In genomic region chr7:47529405-47529804, GRCh38 we compare ENCODE assay signal across 19 cellular contexts. TPM values are rescaled to one million over a fixed set of nuclear protein-coding genes. Genes with fewer than 3 reads are reported as not detected.
DNase-seq lines count a peak whose midpoint lies in the region; ATAC-seq and TF ChIP-seq lines count a peak whose summit lies in the region.
"Had no signal": no experiment of that assay in that cellular context is flagged by ENCODE, and none has a peak within 500 bp of the region (broad histone marks: within the 10 kb centered on the region; RNA-seq: fewer than 3 reads in every experiment).

No MANE protein-coding gene starts in this region.

- H3K4me2 ChIP-seq in IMR-90 (ENCODE audit: low read depth, low read length): no peak overlapping the region
- no peak overlapping the region for H3K4me2 ChIP-seq in PC-9
- H3K4me2 ChIP-seq: BLaER1 treated with 17β-estradiol and CSF1 and Interleukin-3, amounts not matched to agents 10 nM and 100 nM; GM23338 had no signal

- H2AFZ ChIP-seq in IMR-90 (replicated peaks; ENCODE audit: low read length, poor library complexity) (no peak overlapping the region), PC-9 (no peak overlapping the region)
- H2AFZ ChIP-seq: GM23338 had no signal

- H3K9ac ChIP-seq in IMR-90 (ENCODE audit: low read depth, low read length): no peak overlapping the region
- H3K9ac ChIP-seq: BLaER1 treated with 17β-estradiol and CSF1 and Interleukin-3, amounts not matched to agents 10 nM and 100 nM had no signal

- H3K4me1 ChIP-seq in IMR-90 (ENCODE audit: control insufficient read depth, insufficient read depth, low read length) (no peaks in the 10 kb centered on the region; the same call in 1 of the 2 replicates), PC-9 (replicated peaks; ENCODE audit: insufficient read depth) (peaks cover 39% of the 10 kb centered on the region)

- H2AK5ac ChIP-seq in IMR-90 (ENCODE audit: low read depth, low read length): peak overlapping the region; percentile 7; the same call in 1 of the 2 replicates

- no peak overlapping the region for H3K4ac ChIP-seq in IMR-90 (ENCODE audit: low read depth, low read length)

- H3K18ac ChIP-seq in IMR-90 (ENCODE audit: low read depth, low read length): no peak overlapping the region; the same call in 1 of the 2 replicates

- no peak overlapping the region for H4K91ac ChIP-seq in IMR-90 (ENCODE audit: insufficient read depth, low read depth, low read length)

- H3K27ac ChIP-seq in IMR-90 (ENCODE audit: insufficient read depth, low read length): no peak overlapping the region
- H3K27ac ChIP-seq in PC-9: peak overlapping the region; percentile 33
- H3K27ac ChIP-seq: BLaER1 treated with 17β-estradiol and CSF1 and Interleukin-3, amounts not matched to agents 10 nM and 100 nM had no signal

- H3K9me1 ChIP-seq in IMR-90 (ENCODE audit: insufficient read depth, low read length): peaks cover 17% of the 10 kb centered on the region

- H4K20me1 ChIP-seq in IMR-90 (ENCODE audit: insufficient read depth, low read length) (peaks cover 21% of the 10 kb centered on the region; the same call in 1 of the 2 replicates), PC-9 (ENCODE audit: insufficient read depth) (peaks cover 42% of the 10 kb centered on the region)

- H3K4me3 ChIP-seq in IMR-90 (ENCODE audit: insufficient read depth, low read depth, low read length) (no peak overlapping the region), PC-9 (no peak overlapping the region)
- H3K4me3 ChIP-seq: BLaER1 treated with 17β-estradiol and CSF1 and Interleukin-3, amounts not matched to agents 10 nM and 100 nM; GM23338; Peyer's patch had no signal

- H3K79me1 ChIP-seq in IMR-90 (ENCODE audit: low read depth in 1 of 2, low read length in 2 of 2): peaks cover 23 to 75% of the 10 kb centered on the region in 2 experiments

- H3K9me3 ChIP-seq in IMR-90 (ENCODE audit: control insufficient read depth, insufficient read depth, low read length) (peaks cover 4% of the 10 kb centered on the region; the same call in 1 of the 2 replicates), PC-9 (ENCODE audit: insufficient read depth, low read depth) (peaks cover 4% of the 10 kb centered on the region; the same call in 1 of the 2 replicates)
- H3K9me3 ChIP-seq: Peyer's patch had no signal

- TF ChIP-seq RAD21 in IMR-90 (IDR thresholded peaks at IDR 0.05; ENCODE audit: low read length): no peak

- H3K4me3 Mint-ChIP-seq in mesothelial cell of epicardium: no peak overlapping the region
- H3K4me3 Mint-ChIP-seq in type B pancreatic cell: no peak overlapping the region
- H3K4me3 Mint-ChIP-seq in activated T-cell treated with anti-CD3 and anti-CD28 coated beads, Interleukin-2, amount 50 U/mL, for 24 hours: no peak overlapping the region
- H3K4me3 Mint-ChIP-seq: CD4-positive, alpha-beta T cell; GM23338; H9 had no signal

- no peak overlapping the region for H2BK20ac ChIP-seq in IMR-90 (ENCODE audit: low read depth, low read length)

- intact Hi-C loops in IMR-90 (cut with micrococcal nuclease) (no loop called here), PC-9 (cut with micrococcal nuclease; ENCODE audit: unreplicated experiment) (no loop called here)

- peaks cover 40% of the 10 kb centered on the region for H3K4me1 Mint-ChIP-seq in mesothelial cell of epicardium
- peaks cover 18% of the 10 kb centered on the region for H3K4me1 Mint-ChIP-seq in type B pancreatic cell (ENCODE audit: unreplicated experiment)
- no peaks in the 10 kb centered on the region for H3K4me1 Mint-ChIP-seq in activated T-cell treated with anti-CD3 and anti-CD28 coated beads, Interleukin-2, amount 50 U/mL, for 24 hours (ENCODE audit: low read depth)

- no peak overlapping the region for H4K8ac ChIP-seq in IMR-90 (ENCODE audit: low read depth in 2 of 2, low read length in 2 of 2)

- BruUV-seq in IMR-90 (replicated peaks; lab: Mats Ljungman, UMichigan) (no TSS peak), PC-9 (replicated peaks; lab: Mats Ljungman, UMichigan) (no TSS peak)

- H2BK5ac ChIP-seq in IMR-90 (ENCODE audit: low read depth, low read length, poor library complexity, severe bottlenecking): no peak overlapping the region

- no peak overlapping the region for H2BK15ac ChIP-seq in IMR-90 (ENCODE audit: low read depth, low read length)

- H3K36me3 Mint-ChIP-seq in mesothelial cell of epicardium (peaks cover 41% of the 10 kb centered on the region), type B pancreatic cell (peaks cover 32% of the 10 kb centered on the region)
- H3K36me3 Mint-ChIP-seq in activated T-cell treated with anti-CD3 and anti-CD28 coated beads, Interleukin-2, amount 50 U/mL, for 24 hours (ENCODE audit: low read depth): no peaks in the 10 kb centered on the region

- H2BK120ac ChIP-seq in IMR-90 (ENCODE audit: low read depth, low read length): no peak overlapping the region

- H3K9me2 ChIP-seq in PC-9 (ENCODE audit: insufficient read depth): no peaks in the 10 kb centered on the region

- dilution Hi-C loops in IMR-90 (cut with HindIII; ENCODE audit: low sequenced_read_pairs, unreplicated experiment): no loop called here

- POLR2A ChIA-PET in IMR-90 (lab: Charles Lee; ENCODE audit: unreplicated experiment): interaction anchor here (0.6 kb wide), 1 partner anchor 721 kb away, joined by 3 read pairs; no protein-coding TSS in a partner anchor
- POLR2A ChIA-PET in PC-9 (lab: Charles Lee; ENCODE audit: unreplicated experiment): interaction anchor here (0.6 kb wide), 2 partner anchors 33 to 255 kb away, joined by 10 to 34 read pairs; no protein-coding TSS in a partner anchor

- H3K14ac ChIP-seq in IMR-90 (replicated peaks; ENCODE audit: low read depth, low read length): 0 out of 2 replicates have a peak overlapping the region, but pooled peaks have one; percentile 4

- peaks cover 3% of the 10 kb centered on the region for H3K9me3 Mint-ChIP-seq in mesothelial cell of epicardium
- H3K9me3 Mint-ChIP-seq in type B pancreatic cell: peaks cover 4% of the 10 kb centered on the region
- H3K9me3 Mint-ChIP-seq in activated T-cell treated with anti-CD3 and anti-CD28 coated beads, Interleukin-2, amount 50 U/mL, for 24 hours: no peaks in the 10 kb centered on the region
- H3K9me3 Mint-ChIP-seq: CD4-positive, alpha-beta T cell had no signal

- CTCF ChIA-PET in IMR-90 (lab: Yijun Ruan, JAX): interaction anchor here (0.8 kb wide), 1 partner anchor 93 kb away, joined by 3 read pairs; no protein-coding TSS in a partner anchor
- CTCF ChIA-PET in PC-9 (lab: Charles Lee): no interaction called here

- peaks cover 90% of the 10 kb centered on the region for H3K79me2 ChIP-seq in PC-9 (ENCODE audit: low read depth)

- TF ChIP-seq CTCF in IMR-90 (conservative IDR thresholded peaks at IDR 0.05; ENCODE audit: low read depth, low read length) (no peak), PC-9 (conservative IDR thresholded peaks at IDR 0.05) (no peak), mesothelial cell of epicardium (IDR thresholded peaks at IDR 0.05; ENCODE audit: unreplicated experiment) (no peak), type B pancreatic cell (conservative IDR thresholded peaks at IDR 0.05) (no peak), omental fat pad (IDR thresholded peaks at IDR 0.05) (no peak)

- whole genome bisulfite sequencing in IMR-90 (ENCODE audit: extremely low coverage in 2 of 2, insufficient read length in 1 of 2), 2 experiments: no CpG with 5 or more reads among the region's 1 CpG

- peaks cover 35% of the 10 kb centered on the region for H3K36me3 ChIP-seq in IMR-90 (ENCODE audit: control insufficient read depth, insufficient read depth, low read length)
- H3K36me3 ChIP-seq in PC-9 (ENCODE audit: low read depth): peaks cover 51% of the 10 kb centered on the region

- ATAC-seq in IMR-90 (ENCODE audit: low read depth) (no peak), omental fat pad (ENCODE audit: low FRiP score) (no peak)
- ATAC-seq: GM23338 had no signal

- peaks cover 46% of the 10 kb centered on the region for H3F3A ChIP-seq in PC-9 (ENCODE audit: insufficient read depth, low read depth)

- H3K27me3 ChIP-seq in IMR-90 (ENCODE audit: control insufficient read depth, insufficient read depth, low read length) (no peaks in the 10 kb centered on the region), PC-9 (ENCODE audit: insufficient read depth, low read depth) (no peaks in the 10 kb centered on the region)
- H3K27me3 ChIP-seq: BLaER1 treated with 17β-estradiol and CSF1 and Interleukin-3, amounts not matched to agents 10 nM and 100 nM; Peyer's patch had no signal

- H4K5ac ChIP-seq in IMR-90 (ENCODE audit: low read depth, low read length): no peak overlapping the region

- no peak overlapping the region for H2AK9ac ChIP-seq in IMR-90 (replicated peaks; ENCODE audit: low read depth, low read length, poor library complexity)

- no peak overlapping the region for H3K23ac ChIP-seq in IMR-90 (ENCODE audit: low read depth, low read length)

- no peaks in the 10 kb centered on the region for H3K27me3 Mint-ChIP-seq in mesothelial cell of epicardium (ENCODE audit: low read depth)
- no peaks in the 10 kb centered on the region for H3K27me3 Mint-ChIP-seq in type B pancreatic cell
- no peaks in the 10 kb centered on the region for H3K27me3 Mint-ChIP-seq in activated T-cell treated with anti-CD3 and anti-CD28 coated beads, Interleukin-2, amount 50 U/mL, for 24 hours
- H3K27me3 Mint-ChIP-seq: CD4-positive, alpha-beta T cell had no signal

- no peak for TF ChIP-seq POLR2A in IMR-90 (IDR thresholded peaks at IDR 0.05; ENCODE audit: low read depth, low read length)

- DNase-seq in IMR-90: no peak
- DNase-seq in PC-9: no peak
- DNase-seq in mesothelial cell of epicardium (ENCODE audit: low spot score in 2 of 2, unreplicated experiment in 2 of 2): no peak
- DNase-seq in type B pancreatic cell (ENCODE audit: extremely low spot score, unreplicated experiment): no peak
- no peak for DNase-seq in activated T-cell treated with anti-CD3 and anti-CD28 coated beads, Interleukin-2, amount 50 U/mL, for 24 hours
- DNase-seq in activated CD4-positive, alpha-beta T cell treated with anti-CD3 and anti-CD28 coated beads for 1 hour: no peak
- DNase-seq in omental fat pad (ENCODE audit: low spot score): no peak
- DNase-seq: AML-193; CD4-positive, alpha-beta T cell; H9; NCI-H1092 treated with DMSO at 0.1 percent for 48 hours; NCI-H1436; NCI-H187; NCI-H2081 treated with DMSO at 0.1 percent for 48 hours; NCI-H524 treated with DMSO at 0.1 percent for 48 hours; Peyer's patch; SHP77 treated with DMSO at 0.1 percent for 48 hours had no signal

- H3K27ac Mint-ChIP-seq in mesothelial cell of epicardium (peak overlapping the region; percentile 87), type B pancreatic cell (peak overlapping the region; percentile 2)
- no peak overlapping the region for H3K27ac Mint-ChIP-seq in activated T-cell treated with anti-CD3 and anti-CD28 coated beads, Interleukin-2, amount 50 U/mL, for 24 hours
- H3K27ac Mint-ChIP-seq: CD4-positive, alpha-beta T cell; GM23338; H9 had no signal

- H3K56ac ChIP-seq in IMR-90 (ENCODE audit: extremely low read depth, insufficient read depth, low read length): no peak overlapping the region

- in situ Hi-C loops in IMR-90 (cut with MboI; ENCODE audit: low sequenced_read_pairs): no loop called here

RNA-seq across cellular contexts. Expression of gene TNS3, which starts 52.5 kb away (rescaled TPM):
- total RNA-seq in IMR-90 (2012; rRNA removed) (58.9 and 64.3 TPM in 2 replicates), PC-9 (2021) (111 and 143 TPM in 2 replicates), mesothelial cell of epicardium (427 to 461 TPM (median 452 TPM) in 3 replicates), type B pancreatic cell (ENCODE audit: low replicate concordance) (48.8 and 138 TPM in 2 replicates), omental fat pad (100 to 1,000 TPM in 2 of 4 donors, 10 to 100 TPM in 2; 70.9 to 112 (median 98.6) TPM)
- polyA plus RNA-seq in IMR-90 (2012; rRNA removed): 75.6 and 79.2 TPM in 2 replicates
- polyA plus RNA-seq in IMR-90 (2012; cell fraction: cytosol; rRNA removed): 45.5 and 62.9 TPM in 2 replicates
- polyA plus RNA-seq in IMR-90 (2012; cell fraction: nucleus; rRNA removed; ENCODE audit: low replicate concordance): 103 and 160 TPM in 2 replicates
